Comparison of ENCODE assay signal across 9 cellular contexts in genomic region chr6:73134588-73134987, GRCh38.
DNase-seq lines count a peak whose midpoint lies in the region; ATAC-seq, FAIRE-seq and TF ChIP-seq lines count a peak whose summit lies in the region.
"Had no signal": no experiment of that assay in that cellular context is flagged by ENCODE, and none has a peak within 500 bp of the region (broad histone marks: within the 10 kb centered on the region; RNA-seq: fewer than 3 reads in every experiment).

No MANE protein-coding gene starts in this region.

- H3K36me3 Mint-ChIP-seq in GM23338 (ENCODE audit: low read depth), result no peaks in the 10 kb centered on the region
- no peaks in the 10 kb centered on the region for H3K36me3 Mint-ChIP-seq in activated CD8-positive, alpha-beta T cell treated with anti-CD3 and anti-CD28 coated beads, Interleukin-2, amount 10 ng/mL, durations not matched to agents 7 days and 5 days (ENCODE audit: low read depth)

- WGBS in HepG2 (ENCODE audit: low lambda C conversion rate), result 13% methylated on average over 9 of the region's 11 CpGs

- TF ChIP-seq POLR2A in HepG2 (IDR thresholded peaks at IDR 0.05; ENCODE audit: insufficient read depth in 1 of 2, low read depth in 2 of 2, low read length in 2 of 2), result no peak

- no peak overlapping the region for H3K9ac ChIP-seq in HepG2 (ENCODE audit: insufficient read depth, low read depth, low read length)

- H3K4me1 Mint-ChIP-seq in GM23338, result peaks cover 2% of the 10 kb centered on the region; the same call in 1 of the 3 replicates
- peaks cover 3% of the 10 kb centered on the region for H3K4me1 Mint-ChIP-seq in activated CD8-positive, alpha-beta T cell treated with anti-CD3 and anti-CD28 coated beads, Interleukin-2, amount 10 ng/mL, durations not matched to agents 7 days and 5 days (ENCODE audit: low read depth)
- H3K4me1 Mint-ChIP-seq: central memory CD8-positive, alpha-beta T cell had no signal

- ATAC-seq in GM23338, result peak; percentile 98
- ATAC-seq in activated CD8-positive, alpha-beta T cell treated with anti-CD3 and anti-CD28 coated beads, Interleukin-2, amount 10 ng/mL, durations not matched to agents 7 days and 5 days, result peak; percentile 41
- peak; percentile 88 for ATAC-seq in HepG2
- no peak for ATAC-seq in GM21423 (IDR thresholded peaks at IDR 0.05; ENCODE audit: unreplicated experiment)
- no peak for ATAC-seq in GM18502 (IDR thresholded peaks at IDR 0.05; ENCODE audit: poor library complexity, unreplicated experiment)

- H3K27me3 Mint-ChIP-seq in GM23338 (ENCODE audit: insufficient read depth, low read depth, poor library complexity), result peaks cover 4% of the 10 kb centered on the region
- H3K27me3 Mint-ChIP-seq in activated CD8-positive, alpha-beta T cell treated with anti-CD3 and anti-CD28 coated beads, Interleukin-2, amount 10 ng/mL, durations not matched to agents 7 days and 5 days (ENCODE audit: low read depth), result no peaks in the 10 kb centered on the region
- H3K27me3 Mint-ChIP-seq: central memory CD8-positive, alpha-beta T cell had no signal

- H3K79me2 ChIP-seq in GM23338 (replicated peaks; ENCODE audit: insufficient read depth), result no peaks in the 10 kb centered on the region
- no peaks in the 10 kb centered on the region for H3K79me2 ChIP-seq in HepG2 (ENCODE audit: insufficient read depth, low read length)

- no peak for FAIRE-seq in HepG2 (lab: Jason Lieb, UNC)

- in situ Hi-C loops in HepG2 (cut with HindIII; ENCODE audit: extremely low pct_ligation_motif_present, low pct_unique_long_range_greater_than_20kb), result loop anchor here (10.0 kb wide), 2 partner anchors 520 to 720 kb away; no protein-coding TSS in a partner anchor

- no peak overlapping the region for H3K4me3 Mint-ChIP-seq in GM23338
- H3K4me3 Mint-ChIP-seq in activated CD8-positive, alpha-beta T cell treated with anti-CD3 and anti-CD28 coated beads, Interleukin-2, amount 10 ng/mL, durations not matched to agents 7 days and 5 days, result no peak overlapping the region
- H3K4me3 Mint-ChIP-seq: central memory CD8-positive, alpha-beta T cell had no signal

- H2AFZ ChIP-seq in GM23338 (peak overlapping the region; percentile 93), HepG2 (ENCODE audit: low read length) (no peak overlapping the region)

- no peak for TF ChIP-seq RAD21 in HepG2 (CRISPR knock-in tag; IDR thresholded peaks at IDR 0.05)

- POLR2A ChIA-PET in activated CD8-positive, alpha-beta T cell treated with anti-CD3 and anti-CD28 coated beads, Interleukin-2, amount 10 ng/mL, durations not matched to agents 7 days and 5 days (lab: Charles Lee), result no interaction called here
- POLR2A ChIA-PET in HepG2 (lab: Yijun Ruan, JAX), result no interaction called here

- H3K4me3 ChIP-seq in GM23338, result no peak overlapping the region
- H3K4me3 ChIP-seq in HepG2 (replicated peaks in 1 of 3; ENCODE audit: insufficient read depth in 1 of 3, low read depth in 2 of 3, low read length in 3 of 3), result no peak overlapping the region

- H3K4me2 ChIP-seq in GM23338, result no peak overlapping the region
- no peak overlapping the region for H3K4me2 ChIP-seq in HepG2 (ENCODE audit: low read depth, low read length)

- no peaks in the 10 kb centered on the region for H4K20me1 ChIP-seq in GM23338 (replicated peaks; ENCODE audit: insufficient read depth)
- no peaks in the 10 kb centered on the region for H4K20me1 ChIP-seq in HepG2 (ENCODE audit: insufficient read depth, low read length)

- no peaks in the 10 kb centered on the region; the same call in 2 of the 3 replicates for H3K9me3 Mint-ChIP-seq in GM23338
- no peaks in the 10 kb centered on the region for H3K9me3 Mint-ChIP-seq in activated CD8-positive, alpha-beta T cell treated with anti-CD3 and anti-CD28 coated beads, Interleukin-2, amount 10 ng/mL, durations not matched to agents 7 days and 5 days (ENCODE audit: insufficient read depth)
- H3K9me3 Mint-ChIP-seq: central memory CD8-positive, alpha-beta T cell had no signal

- no TSS peak for BruUV-seq in HepG2 (replicated peaks; lab: Mats Ljungman, UMichigan)

- intact Hi-C loops in HepG2 (cut with micrococcal nuclease; ENCODE audit: unreplicated experiment), result no loop called here

- no peak overlapping the region for H3K27ac Mint-ChIP-seq in GM23338
- H3K27ac Mint-ChIP-seq in activated CD8-positive, alpha-beta T cell treated with anti-CD3 and anti-CD28 coated beads, Interleukin-2, amount 10 ng/mL, durations not matched to agents 7 days and 5 days, result no peak overlapping the region

- DNase-seq in AG20443 (ENCODE audit: low spot score), result peak; percentile 35
- DNase-seq in GM23338 (ENCODE audit: low spot score), result peak; percentile 92
- DNase-seq in activated CD8-positive, alpha-beta T cell treated with anti-CD3 and anti-CD28 coated beads, Interleukin-2, amount 10 ng/mL, durations not matched to agents 7 days and 5 days, result peak; percentile 31
- DNase-seq in HepG2 (ENCODE audit: low spot score), result peak; percentile 16
- no peak for DNase-seq in caudate nucleus (lab: John Stamatoyannopoulos, UW)
- DNase-seq in SKM-1 (lab: John Stamatoyannopoulos, UW; ENCODE audit: unreplicated experiment), result no peak

- H3K9me2 ChIP-seq in GM23338 (ENCODE audit: insufficient read depth), result no peaks in the 10 kb centered on the region

- CTCF ChIA-PET in activated CD8-positive, alpha-beta T cell treated with anti-CD3 and anti-CD28 coated beads, Interleukin-2, amount 10 ng/mL, durations not matched to agents 7 days and 5 days (lab: Charles Lee), result interaction anchor here (0.6 to 12.5 kb wide), 8 partner anchors 8 to 722 kb away, joined by 3 to 281 read pairs (median 5); no protein-coding TSS in a partner anchor
- CTCF ChIA-PET in HepG2 (lab: Yijun Ruan, JAX; ENCODE audit: low intra/inter-chr PET ratio, low total read pairs), result interaction anchor here (1.7 kb wide), 1 partner anchor 723 kb away, joined by 6 read pairs; no protein-coding TSS in a partner anchor

- TF ChIP-seq CTCF in GM23338 (conservative IDR thresholded peaks at IDR 0.05; ENCODE audit: low read depth in 2 of 2), result peak; percentile 88 to 99
- peak; percentile 62 for TF ChIP-seq CTCF in HepG2 (CRISPR knock-in tag; IDR thresholded peaks at IDR 0.05)

- no peaks in the 10 kb centered on the region for H3K36me3 ChIP-seq in GM23338 (ENCODE audit: insufficient read depth)
- no peaks in the 10 kb centered on the region for H3K36me3 ChIP-seq in HepG2 (replicated peaks in 1 of 2; ENCODE audit: control insufficient read depth in 1 of 2, insufficient read depth in 2 of 2, low read length in 2 of 2)

- H3K27ac ChIP-seq in GM23338 (ENCODE audit: low read depth) (no peak overlapping the region), HepG2 (ENCODE audit: extremely low read length, insufficient read depth, low read length) (no peak overlapping the region), caudate nucleus (ENCODE audit: low read depth, low read length) (no peak overlapping the region)

- no peaks in the 10 kb centered on the region for H3K27me3 ChIP-seq in GM23338 (ENCODE audit: insufficient read depth)
- no peaks in the 10 kb centered on the region; a peak in 1 of 5 replicates for H3K27me3 ChIP-seq in HepG2 (ENCODE audit: control insufficient read depth in 1 of 2, insufficient read depth in 2 of 2, low read length in 2 of 2)

- H3K9me3 ChIP-seq in HepG2 (ENCODE audit: low read length), result no peaks in the 10 kb centered on the region

- TF ChIP-seq EP300 in HepG2 (IDR thresholded peaks at IDR 0.05; ENCODE audit: low read depth in 2 of 2, low read length in 2 of 2) (no peak), HepG2 (CRISPR knock-in tag; IDR thresholded peaks at IDR 0.05; ENCODE audit: borderline replicate concordance) (no peak)

- H3K4me1 ChIP-seq in GM23338 (ENCODE audit: insufficient read depth) (no peaks in the 10 kb centered on the region), HepG2 (ENCODE audit: insufficient read depth, low read length) (no peaks in the 10 kb centered on the region)

- no peaks in the 10 kb centered on the region for H3F3A ChIP-seq in GM23338 (replicated peaks; ENCODE audit: low read depth)

TF ChIP-seq in GM23338, 12 proteins besides CTCF, POLR2A, EP300 and RAD21:
- TF ChIP-seq POLR2AphosphoS5 (IDR thresholded peaks at IDR 0.05; ENCODE audit: low read depth) (no peak), CREB1 (CRISPR knock-in tag; IDR thresholded peaks at IDR 0.05; ENCODE audit: low read depth) (peak; percentile 72), STAT1 (IDR thresholded peaks at IDR 0.05; ENCODE audit: unreplicated experiment) (no peak), NANOG (IDR thresholded peaks at IDR 0.05; ENCODE audit: borderline replicate concordance) (no peak), JUNB (IDR thresholded peaks at IDR 0.05; ENCODE audit: unreplicated experiment) (no peak), ZNF114 (CRISPR knock-in tag; IDR thresholded peaks at IDR 0.05) (no peak)
- TF ChIP-seq, protein P1, sequence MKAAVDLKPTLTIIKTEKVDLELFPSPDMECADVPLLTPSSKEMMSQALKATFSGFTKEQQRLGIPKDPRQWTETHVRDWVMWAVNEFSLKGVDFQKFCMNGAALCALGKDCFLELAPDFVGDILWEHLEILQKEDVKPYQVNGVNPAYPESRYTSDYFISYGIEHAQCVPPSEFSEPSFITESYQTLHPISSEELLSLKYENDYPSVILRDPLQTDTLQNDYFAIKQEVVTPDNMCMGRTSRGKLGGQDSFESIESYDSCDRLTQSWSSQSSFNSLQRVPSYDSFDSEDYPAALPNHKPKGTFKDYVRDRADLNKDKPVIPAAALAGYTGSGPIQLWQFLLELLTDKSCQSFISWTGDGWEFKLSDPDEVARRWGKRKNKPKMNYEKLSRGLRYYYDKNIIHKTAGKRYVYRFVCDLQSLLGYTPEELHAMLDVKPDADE (IDR thresholded peaks at IDR 0.05), result 0 out of 2 replicates have a peak, but pooled peaks have one; percentile 30

TF ChIP-seq in HepG2, 621 proteins besides CTCF, POLR2A, EP300 and RAD21 (continues in another document):
- no peak for TF ChIP-seq ZXDC (CRISPR knock-in tag; IDR thresholded peaks at IDR 0.05)

Comparison
In these comparisons a context has a peak if more than half of its experiments do, and no peak if none do; other contexts are left out.
1. DNase-seq: peak in AG20443 (single experiment), GM23338 (single experiment), activated CD8-positive, alpha-beta T cell treated with anti-CD3 and anti-CD28 coated beads, Interleukin-2, amount 10 ng/mL, durations not matched to agents 7 days and 5 days (single experiment) and HepG2 (single experiment); none in caudate nucleus (0 of 61) and SKM-1 (single experiment).
2. ATAC-seq: peak in GM23338 (single experiment), activated CD8-positive, alpha-beta T cell treated with anti-CD3 and anti-CD28 coated beads, Interleukin-2, amount 10 ng/mL, durations not matched to agents 7 days and 5 days (single experiment) and HepG2 (single experiment); none in GM21423 (single experiment) and GM18502 (single experiment).